Comparison of ENCODE assay signal across 19 cellular contexts in genomic region chr1:113660053-113660452, GRCh38.
A peak's percentile ranks its signal among the peaks of the same experiment; 100 is the strongest.
DNase-seq lines count a peak whose midpoint lies in the region; ATAC-seq and TF ChIP-seq lines count a peak whose summit lies in the region.
"Had no signal": no experiment of that assay in that cellular context is flagged by ENCODE, and none has a peak within 500 bp of the region (broad histone marks: within the 10 kb centered on the region; RNA-seq: fewer than 3 reads in every experiment).

No MANE protein-coding gene starts in this region.

- BruUV-seq in PC-9 (replicated peaks; lab: Mats Ljungman, UMichigan), result no TSS peak

- H3K4me3 ChIP-seq in BE2C (ENCODE audit: low read depth, low read length) (no peak overlapping the region), muscle layer of colon (ENCODE audit: low read depth in 1 of 2, low read length in 2 of 2) (no peak overlapping the region), PC-9 (no peak overlapping the region)
- H3K4me3 ChIP-seq: body of pancreas, esophagus squamous epithelium, left lung, transverse colon had no signal

- no peak overlapping the region for H3K4me2 ChIP-seq in PC-9

- H3K27ac ChIP-seq in cingulate gyrus (ENCODE audit: low read depth, low read length) (peak overlapping the region; percentile 44), muscle layer of colon (ENCODE audit: low read depth, low read length) (peak overlapping the region; percentile 12), PC-9 (no peak overlapping the region)
- H3K27ac ChIP-seq: body of pancreas, left lung had no signal

- H4K20me1 ChIP-seq in PC-9 (ENCODE audit: insufficient read depth), result no peaks in the 10 kb centered on the region

- TF ChIP-seq CTCF in BE2C (IDR thresholded peaks at IDR 0.05; ENCODE audit: low read depth, low read length) (no peak), PC-9 (conservative IDR thresholded peaks at IDR 0.05) (no peak)

- CTCF ChIA-PET in PC-9 (lab: Charles Lee), result no interaction called here

- H3K27me3 ChIP-seq in BE2C, result no peaks in the 10 kb centered on the region
- H3K27me3 ChIP-seq in muscle layer of colon (ENCODE audit: control insufficient read depth in 1 of 2, insufficient read depth in 2 of 2, low read length in 2 of 2), result no peaks in the 10 kb centered on the region
- no peaks in the 10 kb centered on the region for H3K27me3 ChIP-seq in PC-9 (ENCODE audit: insufficient read depth, low read depth)
- H3K27me3 ChIP-seq: body of pancreas, esophagus squamous epithelium, left lung, transverse colon had no signal

- intact Hi-C loops in PC-9 (cut with micrococcal nuclease; ENCODE audit: unreplicated experiment), result no loop called here

- no peaks in the 10 kb centered on the region for H3K79me2 ChIP-seq in PC-9 (ENCODE audit: low read depth)

- H3F3A ChIP-seq in PC-9 (ENCODE audit: insufficient read depth, low read depth), result no peaks in the 10 kb centered on the region

- H3K4me1 ChIP-seq in BE2C (peaks cover 26% of the 10 kb centered on the region), muscle layer of colon (ENCODE audit: insufficient read depth, low read length) (peaks cover 53% of the 10 kb centered on the region), PC-9 (replicated peaks; ENCODE audit: insufficient read depth) (no peaks in the 10 kb centered on the region)

- ATAC-seq in GM18520 (IDR thresholded peaks at IDR 0.05; ENCODE audit: unreplicated experiment), result no peak
- ATAC-seq: body of pancreas, left lung, sciatic nerve had no signal

- DNase-seq in BE2C (peak; percentile 38), NCI-H1105 treated with DMSO at 0.1 percent for 48 hours (lab: John Stamatoyannopoulos, UW) (peak; percentile 42), PC-9 (no peak), cortex of kidney (lab: John Stamatoyannopoulos, UW) (no peak)
- DNase-seq in activated CD4-positive, alpha-beta T cell treated with anti-CD3 and anti-CD28 coated beads for 4 hours, result no peak
- DNase-seq: activated CD4-positive, CD25-positive, alpha-beta regulatory T cell treated with anti-CD3 and anti-CD28 coated beads, Interleukin-2, amount 50 U/mL, for 72 hours; activated naive CD8-positive, alpha-beta T cell treated with anti-CD3 and anti-CD28 coated beads for 36 hours; body of pancreas; esophagus squamous epithelium; KBM-7; left lung; NCI-H2081 treated with DMSO at 0.1 percent for 48 hours; stimulated activated naive CD4-positive, alpha-beta T cell; T1000; transverse colon had no signal

- no peaks in the 10 kb centered on the region for H3K9me2 ChIP-seq in PC-9 (ENCODE audit: insufficient read depth)

- no peaks in the 10 kb centered on the region for H3K9me3 ChIP-seq in BE2C
- no peaks in the 10 kb centered on the region for H3K9me3 ChIP-seq in muscle layer of colon (ENCODE audit: low read length)
- H3K9me3 ChIP-seq in PC-9 (ENCODE audit: insufficient read depth, low read depth), result no peaks in the 10 kb centered on the region
- H3K9me3 ChIP-seq: body of pancreas, esophagus squamous epithelium, left lung, transverse colon had no signal

- no peak overlapping the region for H3K9ac ChIP-seq in muscle layer of colon (ENCODE audit: low read length)

- H3K36me3 ChIP-seq in BE2C (peaks cover 20% of the 10 kb centered on the region), muscle layer of colon (ENCODE audit: insufficient read depth, low read length) (no peaks in the 10 kb centered on the region), PC-9 (ENCODE audit: low read depth) (no peaks in the 10 kb centered on the region)
- H3K36me3 ChIP-seq: left lung, transverse colon had no signal

- POLR2A ChIA-PET in PC-9 (lab: Charles Lee; ENCODE audit: unreplicated experiment), result no interaction called here

- no peak overlapping the region for H2AFZ ChIP-seq in PC-9

Comparison
In these comparisons a context has a peak if more than half of its experiments do, and no peak if none do; other contexts are left out.
1. DNase-seq: peak in BE2C (single experiment) and NCI-H1105 treated with DMSO at 0.1 percent for 48 hours (single experiment); none in PC-9 (0 of 2), activated CD4-positive, alpha-beta T cell treated with anti-CD3 and anti-CD28 coated beads for 4 hours (0 of 2) and cortex of kidney (single experiment).